13 cellular contexts compared by ENCODE assay signal in genomic region chr3:152314677-152315353, GRCh38. TPM values are rescaled to one million over a fixed set of nuclear protein-coding genes. Genes with fewer than 3 reads are reported as not detected.
A peak's percentile ranks its signal among the peaks of the same experiment; 100 is the strongest.
DNase-seq lines count a peak whose midpoint lies in the region; ATAC-seq and TF ChIP-seq lines count a peak whose summit lies in the region.
"Had no signal": no experiment of that assay in that cellular context is flagged by ENCODE, and none has a peak within 500 bp of the region (broad histone marks: within the 10 kb centered on the region; RNA-seq: fewer than 3 reads in every experiment).

No MANE protein-coding gene starts in this region.

- intact Hi-C loops in naive thymus-derived CD4-positive, alpha-beta T cell (cut with micrococcal nuclease) = no loop called here

- H3K9me3 ChIP-seq in naive thymus-derived CD4-positive, alpha-beta T cell (ENCODE audit: control insufficient read depth in 2 of 3, low read length in 3 of 3) = no peaks in the 10 kb centered on the region
- H3K9me3 ChIP-seq: upper lobe of left lung had no signal

- TF ChIP-seq CTCF in chondrocyte (IDR thresholded peaks at IDR 0.05) (no peak), GM13977 (IDR thresholded peaks at IDR 0.05; ENCODE audit: extremely low read depth, insufficient read depth, missing control alignments) (no peak)

- peaks cover 38 to 47% of the 10 kb centered on the region in 2 donors for H3K4me1 ChIP-seq in naive thymus-derived CD4-positive, alpha-beta T cell (ENCODE audit: control insufficient read depth in 2 of 2, insufficient read depth in 2 of 2, low read length in 2 of 2)

- CTCF ChIA-PET in naive thymus-derived CD4-positive, alpha-beta T cell (lab: Charles Lee) = interaction anchor here (0.6 kb wide), 1 partner anchor 92 kb away, joined by 4 read pairs; no protein-coding TSS in a partner anchor

- ATAC-seq in stimulated activated naive CD8-positive, alpha-beta T cell treated with anti-CD3 and anti-CD28 coated beads, Interleukin-15, Interleukin-2, amounts not matched to agents 100 U/mL and 50 U/mL, for 24 hours = no peak
- no peak for ATAC-seq in naive thymus-derived CD4-positive, alpha-beta T cell
- no peak for ATAC-seq in HG03280 (IDR thresholded peaks at IDR 0.05; ENCODE audit: unreplicated experiment)

- H3K4me3 ChIP-seq in naive thymus-derived CD4-positive, alpha-beta T cell (ENCODE audit: low read length) = no peak overlapping the region
- H3K4me3 ChIP-seq: BLaER1 treated with 17β-estradiol and CSF1 and Interleukin-3, amounts not matched to agents 10 nM and 100 nM; upper lobe of left lung had no signal

- peak overlapping the region; percentile 11 for H3K4me3 Mint-ChIP-seq in stimulated activated naive CD8-positive, alpha-beta T cell treated with anti-CD3 and anti-CD28 coated beads, Interleukin-15, Interleukin-2, amounts not matched to agents 100 ng/mL and 50 ng/mL, for 24 hours
- no peak overlapping the region for H3K4me3 Mint-ChIP-seq in chondrocyte (ENCODE audit: unreplicated experiment)
- H3K4me3 Mint-ChIP-seq in naive thymus-derived CD4-positive, alpha-beta T cell = peak overlapping the region; percentile 1 to 80 (median 55)

- POLR2A ChIA-PET in naive thymus-derived CD4-positive, alpha-beta T cell (lab: Charles Lee) = interaction anchor here (0.6 to 1.6 kb wide), 4 partner anchors 10 to 152 kb away, joined by 3 to 5 read pairs (median 3); no protein-coding TSS in a partner anchor

- no peak for DNase-seq in stimulated activated naive CD8-positive, alpha-beta T cell treated with anti-CD3 and anti-CD28 coated beads, Interleukin-15, Interleukin-2, amounts not matched to agents 100 U/mL and 50 U/mL, for 24 hours
- DNase-seq in chondrocyte (ENCODE audit: low spot score) (no peak), DMS53 treated with DMSO at 0.1 percent for 48 hours (lab: John Stamatoyannopoulos, UW; ENCODE audit: unreplicated experiment) (no peak), GM13977 (ENCODE audit: low spot score) (no peak), NAMALWA (ENCODE audit: low spot score) (no peak)
- no peak for DNase-seq in naive thymus-derived CD4-positive, alpha-beta T cell
- DNase-seq: activated effector memory CD4-positive, alpha-beta T cell treated with anti-CD3 and anti-CD28 coated beads, Interleukin-2, amount 50 U/mL, for 16 hours; stimulated activated CD4-positive, alpha-beta T cell treated with anti-CD3 and anti-CD28 coated beads, Interleukin-4, amount 100 ng/mL, for 4 hours; T-helper 9 cell; upper lobe of left lung had no signal

- peak overlapping the region; percentile 74 for H3K27ac Mint-ChIP-seq in stimulated activated naive CD8-positive, alpha-beta T cell treated with anti-CD3 and anti-CD28 coated beads, Interleukin-15, Interleukin-2, amounts not matched to agents 100 ng/mL and 50 ng/mL, for 24 hours
- peak overlapping the region; percentile 65 for H3K27ac Mint-ChIP-seq in chondrocyte (ENCODE audit: unreplicated experiment)
- peak overlapping the region in 7 of 9 donors; percentile 26 to 89 (median 51) for H3K27ac Mint-ChIP-seq in naive thymus-derived CD4-positive, alpha-beta T cell

- in situ Hi-C loops in GM13977 (cut with MboI; ENCODE audit: low pct_unique_long_range_greater_than_20kb, low sequenced_read_pairs, unreplicated experiment) = no loop called here

- peaks cover 61% of the 10 kb centered on the region for H3K36me3 Mint-ChIP-seq in stimulated activated naive CD8-positive, alpha-beta T cell treated with anti-CD3 and anti-CD28 coated beads, Interleukin-15, Interleukin-2, amounts not matched to agents 100 ng/mL and 50 ng/mL, for 24 hours (ENCODE audit: low read depth)
- peaks cover 7% of the 10 kb centered on the region for H3K36me3 Mint-ChIP-seq in chondrocyte (ENCODE audit: low read depth)
- H3K36me3 Mint-ChIP-seq in naive thymus-derived CD4-positive, alpha-beta T cell = peaks cover 0 to 36% (median 24%) of the 10 kb centered on the region in 5 donors

- peaks cover 0 to 7% (median 4%) of the 10 kb centered on the region in 3 experiments for H3K36me3 ChIP-seq in naive thymus-derived CD4-positive, alpha-beta T cell (ENCODE audit: control insufficient read depth in 2 of 3, insufficient read depth in 3 of 3, low read length in 3 of 3)
- H3K36me3 ChIP-seq: upper lobe of left lung had no signal

- H3K27ac ChIP-seq in naive thymus-derived CD4-positive, alpha-beta T cell (ENCODE audit: low read depth, low read length) = peak overlapping the region; percentile 21
- H3K27ac ChIP-seq: BLaER1 treated with 17β-estradiol and CSF1 and Interleukin-3, amounts not matched to agents 10 nM and 100 nM had no signal

- H3K27me3 ChIP-seq in naive thymus-derived CD4-positive, alpha-beta T cell (ENCODE audit: control insufficient read depth in 2 of 2, insufficient read depth in 2 of 2, low read length in 2 of 2) = no peaks in the 10 kb centered on the region
- H3K27me3 ChIP-seq: BLaER1 treated with 17β-estradiol and CSF1 and Interleukin-3, amounts not matched to agents 10 nM and 100 nM; upper lobe of left lung had no signal

- peaks cover 85% of the 10 kb centered on the region for H3K4me1 Mint-ChIP-seq in stimulated activated naive CD8-positive, alpha-beta T cell treated with anti-CD3 and anti-CD28 coated beads, Interleukin-15, Interleukin-2, amounts not matched to agents 100 ng/mL and 50 ng/mL, for 24 hours (ENCODE audit: low read depth)
- peaks cover 48% of the 10 kb centered on the region for H3K4me1 Mint-ChIP-seq in chondrocyte (ENCODE audit: low read depth)
- peaks cover 44 to 89% (median 81%) of the 10 kb centered on the region in 7 donors for H3K4me1 Mint-ChIP-seq in naive thymus-derived CD4-positive, alpha-beta T cell

- no peaks in the 10 kb centered on the region for H3K9me3 Mint-ChIP-seq in stimulated activated naive CD8-positive, alpha-beta T cell treated with anti-CD3 and anti-CD28 coated beads, Interleukin-15, Interleukin-2, amounts not matched to agents 100 ng/mL and 50 ng/mL, for 24 hours
- H3K9me3 Mint-ChIP-seq in chondrocyte (ENCODE audit: low read depth) = no peaks in the 10 kb centered on the region
- H3K9me3 Mint-ChIP-seq in naive thymus-derived CD4-positive, alpha-beta T cell = no peaks in the 10 kb centered on the region

- no peaks in the 10 kb centered on the region for H3K27me3 Mint-ChIP-seq in stimulated activated naive CD8-positive, alpha-beta T cell treated with anti-CD3 and anti-CD28 coated beads, Interleukin-15, Interleukin-2, amounts not matched to agents 100 ng/mL and 50 ng/mL, for 24 hours
- H3K27me3 Mint-ChIP-seq in chondrocyte (ENCODE audit: low read depth) = no peaks in the 10 kb centered on the region
- no peaks in the 10 kb centered on the region for H3K27me3 Mint-ChIP-seq in naive thymus-derived CD4-positive, alpha-beta T cell

RNA-seq across cellular contexts. Expression of gene MBNL1, which starts 46.1 kb away (rescaled TPM):
- 164 to 177 TPM (median 166 TPM) in 3 replicates for total RNA-seq in chondrocyte
- total RNA-seq in naive thymus-derived CD4-positive, alpha-beta T cell = 100 to 1,000 TPM; 459 to 675 (median 508) TPM
- 100 to 1,000 TPM; 371 to 389 TPM for polyA plus RNA-seq in naive thymus-derived CD4-positive, alpha-beta T cell
